Comparison of ENCODE assay signal across 22 cellular contexts in genomic region chr7:74068378-74069085, GRCh38. TPM values are rescaled to one million over a fixed set of nuclear protein-coding genes. Genes with fewer than 3 reads are reported as not detected.
DNase-seq lines count a peak whose midpoint lies in the region; ATAC-seq, FAIRE-seq and TF ChIP-seq lines count a peak whose summit lies in the region.
"Had no signal": no experiment of that assay in that cellular context is flagged by ENCODE, and none has a peak within 500 bp of the region (broad histone marks: within the 10 kb centered on the region; RNA-seq: fewer than 3 reads in every experiment).

No MANE protein-coding gene starts in this region.

- FAIRE-seq in H1 (lab: Jason Lieb, UNC) = no peak
- FAIRE-seq: A549, bronchial epithelial cell, small intestine had no signal

- H3K27ac ChIP-seq in H1 (ENCODE audit: low read depth, low read length) (no peak overlapping the region), aorta (ENCODE audit: low read depth in 1 of 2, low read length in 2 of 2) (peak overlapping the region in 1 of 2 donors; percentile 55)
- H3K27ac ChIP-seq: hepatocyte, PC-9, WERI-Rb-1 had no signal

- H3K9me3 Mint-ChIP-seq in nephron progenitor cell = no peaks in the 10 kb centered on the region
- H3K9me3 Mint-ChIP-seq: activated naive CD4-positive, alpha-beta T cell treated with anti-CD3 and anti-CD28 coated beads for 36 hours; activated T-helper 1 cell treated with anti-CD3 and anti-CD28 coated beads, Interleukin-12 subunit alpha, Interleukin-12 subunit beta, Interleukin-2, Interleukin-4 antibody, amounts not matched to agents 30 ng/mL and 10 ng/mL and 1 ng/mL, durations not matched to agents 14 hours and 24 hours and 36 hours; effector memory CD8-positive, alpha-beta T cell had no signal

- peaks cover 19% of the 10 kb centered on the region for H3K27me3 Mint-ChIP-seq in nephron progenitor cell (ENCODE audit: low read depth, poor library complexity)
- H3K27me3 Mint-ChIP-seq: effector memory CD8-positive, alpha-beta T cell had no signal

- no peak for TF ChIP-seq EP300 in H1 (IDR thresholded peaks at IDR 0.05; ENCODE audit: borderline replicate concordance in 1 of 2, low read depth in 2 of 2, low read length in 2 of 2)

- H4K91ac ChIP-seq in H1 (replicated peaks; ENCODE audit: insufficient read length, low read length) = no peak overlapping the region

- no peak overlapping the region for H3K4me3 Mint-ChIP-seq in nephron progenitor cell
- H3K4me3 Mint-ChIP-seq: activated naive CD4-positive, alpha-beta T cell treated with anti-CD3 and anti-CD28 coated beads for 36 hours; activated T-helper 1 cell treated with anti-CD3 and anti-CD28 coated beads, Interleukin-12 subunit alpha, Interleukin-12 subunit beta, Interleukin-2, Interleukin-4 antibody, amounts not matched to agents 30 ng/mL and 10 ng/mL and 1 ng/mL, durations not matched to agents 14 hours and 24 hours and 36 hours; effector memory CD8-positive, alpha-beta T cell; naive B cell had no signal

- no peak overlapping the region for H3K9ac ChIP-seq in H1 (replicated peaks in 1 of 4; ENCODE audit: extremely low read depth in 1 of 4, low read depth in 3 of 4, low read length in 3 of 4)

- no peak for TF ChIP-seq POLR2A in H1 (IDR thresholded peaks at IDR 0.05; ENCODE audit: control extremely low read depth in 1 of 2, low read depth in 2 of 2, low read length in 2 of 2)

- H3K56ac ChIP-seq in H1 (replicated peaks; ENCODE audit: insufficient read length, low read depth, low read length) = no peak overlapping the region

- TF ChIP-seq CTCF in H1 (IDR thresholded peaks at IDR 0.05; ENCODE audit: control extremely low read depth in 1 of 3, insufficient read depth in 1 of 3, low read depth in 1 of 3, low read length in 3 of 3) (no peak), nephron progenitor cell (IDR thresholded peaks at IDR 0.05) (no peak)

- H3K4me3 ChIP-seq in H1 (ENCODE audit: extremely low read depth in 1 of 4, insufficient read depth in 2 of 4, low read depth in 3 of 4, low read length in 4 of 4) (no peak overlapping the region), aorta (ENCODE audit: low read length in 2 of 2) (no peak overlapping the region)
- H3K4me3 ChIP-seq: A549, esophagus squamous epithelium, hepatocyte, PC-9, transverse colon had no signal

- no peaks in the 10 kb centered on the region for H3K79me1 ChIP-seq in H1 (ENCODE audit: low read depth, low read length)

- CTCF ChIA-PET in H1 (lab: Charles Lee; ENCODE audit: partially characterized antibody) = interaction anchor here (0.5 to 6.2 kb wide), 41 partner anchors 9 to 332 kb away, joined by 3 to 30 read pairs (median 5); partner anchors contain the start of genes LAT2 and LIMK1

- 0 out of 2 replicates have a peak overlapping the region, but pooled peaks have one; percentile 39 for H2BK12ac ChIP-seq in H1 (ENCODE audit: low read depth, low read length)

- intact Hi-C loops in left ventricle myocardium superior (cut with micrococcal nuclease) (no loop called here), cardiac septum (cut with DNase I) (loop anchor here (5.0 to 10.0 kb wide), 2 partner anchors 136 to 334 kb away; no protein-coding TSS in a partner anchor), aorta (cut with DNase I) (loop anchor here in 1 of 2 donors (1.0 to 10.0 kb wide), 3 partner anchors 26 to 316 kb away; no protein-coding TSS in a partner anchor)

- H3K23ac ChIP-seq in H1 (ENCODE audit: insufficient read length) = no peak overlapping the region

- H2BK5ac ChIP-seq in H1 (ENCODE audit: low read depth, low read length) = no peak overlapping the region

- H3K4me1 Mint-ChIP-seq in nephron progenitor cell = peaks cover 10% of the 10 kb centered on the region
- H3K4me1 Mint-ChIP-seq: naive B cell had no signal

- H3K36me3 ChIP-seq in H1 (ENCODE audit: control insufficient read depth in 2 of 4, insufficient read depth in 4 of 4, low read length in 3 of 4) (no peaks in the 10 kb centered on the region), aorta (ENCODE audit: control insufficient read depth in 1 of 2, insufficient read depth in 2 of 2, low read length in 1 of 2) (peaks cover 0 to 3% of the 10 kb centered on the region in 2 donors)
- H3K36me3 ChIP-seq: BE2C, transverse colon, WERI-Rb-1 had no signal

- H3K79me2 ChIP-seq in H1 (ENCODE audit: control insufficient read depth in 1 of 2, insufficient read depth in 2 of 2, low read length in 2 of 2) = no peaks in the 10 kb centered on the region
- H3K79me2 ChIP-seq: hepatocyte had no signal

- ATAC-seq in left ventricle myocardium superior = peak; percentile 2
- ATAC-seq in aorta (ENCODE audit: low FRiP score) = peak; percentile 26
- no peak for ATAC-seq in HG02571 (IDR thresholded peaks at IDR 0.05; ENCODE audit: unreplicated experiment)

- H3K18ac ChIP-seq in H1 (ENCODE audit: extremely low read depth, low read length) = no peak overlapping the region

- no peak overlapping the region for H3K4ac ChIP-seq in H1 (replicated peaks; ENCODE audit: insufficient read length, low read depth, low read length)

- peak overlapping the region; percentile 51 for H3K27ac Mint-ChIP-seq in nephron progenitor cell
- H3K27ac Mint-ChIP-seq: activated T-helper 1 cell treated with anti-CD3 and anti-CD28 coated beads, Interleukin-12 subunit alpha, Interleukin-12 subunit beta, Interleukin-2, Interleukin-4 antibody, amounts not matched to agents 30 ng/mL and 10 ng/mL and 1 ng/mL, durations not matched to agents 14 hours and 24 hours and 36 hours; effector memory CD8-positive, alpha-beta T cell had no signal

- H3K4me1 ChIP-seq in H1 (replicated peaks in 1 of 4; ENCODE audit: control insufficient read depth in 3 of 4, insufficient read depth in 4 of 4, low read length in 3 of 4) = peaks cover 0 to 11% (median 3%) of the 10 kb centered on the region in 4 experiments; a peak in 3 of 7 replicates
- H3K4me1 ChIP-seq in aorta (ENCODE audit: control insufficient read depth in 1 of 2, insufficient read depth in 2 of 2, low read length in 2 of 2) = no peaks in the 10 kb centered on the region
- H3K4me1 ChIP-seq: A549, BE2C, transverse colon had no signal

- 91% methylated on average over 17 of the region's 20 CpGs; no CpG with 5 or more reads in 1 of the 2 experiments for WGBS in H1 (ENCODE audit: extremely low coverage in 1 of 2, insufficient coverage in 1 of 2, insufficient read length in 1 of 2, insufficient replicate concordance in 2 of 2, low coverage in 1 of 2, low lambda C conversion rate in 2 of 2, missing lambda C conversion rate in 1 of 2), 2 experiments
- WGBS in aorta, 2 donors = 25 to 27% methylated on average over 20 of the region's 20 CpGs

- H3K23me2 ChIP-seq in H1 (ENCODE audit: low read depth, low read length) = peaks cover 2% of the 10 kb centered on the region; the same call in 1 of the 2 replicates

- H4K20me1 ChIP-seq in H1 (replicated peaks in 1 of 2; ENCODE audit: control insufficient read depth in 1 of 2, insufficient read depth in 2 of 2, low read length in 2 of 2) = no peaks in the 10 kb centered on the region

- no peak for DNase-seq in left ventricle myocardium superior
- no peak for DNase-seq in cardiac septum (ENCODE audit: low spot score)
- no peak for DNase-seq in H1 (ENCODE audit: low read depth in 1 of 2, low spot score in 2 of 2)
- no peak for DNase-seq in nephron progenitor cell
- DNase-seq in aorta = peak; percentile 56 to 76
- no peak for DNase-seq in HT-29 (ENCODE audit: low spot score)
- DNase-seq in HUDEP-2 (lab: John Stamatoyannopoulos, UW; ENCODE audit: unreplicated experiment in 76 of 76) = no peak
- DNase-seq: cortex of kidney had no signal

- H2AK5ac ChIP-seq in H1 (ENCODE audit: low read depth, low read length) = no peak overlapping the region

- POLR2A ChIA-PET in H1 (lab: Charles Lee; ENCODE audit: partially characterized antibody) = interaction anchor here (1.2 to 1.7 kb wide), 2 partner anchors 105 to 151 kb away, joined by 3 to 5 read pairs; partner anchors contain the start of gene EIF4H

- no peak overlapping the region for H2BK20ac ChIP-seq in H1 (ENCODE audit: low read length)

- H2BK120ac ChIP-seq in H1 (replicated peaks; ENCODE audit: low read depth, low read length) = no peak overlapping the region

- H2BK15ac ChIP-seq in H1 (ENCODE audit: low read length) = no peak overlapping the region

- H3K14ac ChIP-seq in H1 (ENCODE audit: insufficient read length) = no peak overlapping the region

- no peak for TF ChIP-seq RAD21 in H1 (IDR thresholded peaks at IDR 0.05 in 1 of 2, conservative IDR thresholded peaks at IDR 0.05 in 1 of 2; ENCODE audit: low read depth in 2 of 2, low read length in 2 of 2)

- H4K8ac ChIP-seq in H1 (ENCODE audit: extremely low read depth, insufficient read depth, low read length) = 0 out of 2 replicates have a peak overlapping the region, but pooled peaks have one; percentile 0

- H3K27me3 ChIP-seq in H1 (replicated peaks in 1 of 4; ENCODE audit: control insufficient read depth in 3 of 4, extremely low read depth in 1 of 4, insufficient read depth in 3 of 4, low read length in 3 of 4) (no peaks in the 10 kb centered on the region), aorta (ENCODE audit: control insufficient read depth in 1 of 2, insufficient read depth in 2 of 2, low read length in 1 of 2) (no peaks in the 10 kb centered on the region)
- H3K27me3 ChIP-seq: BE2C, esophagus squamous epithelium, hepatocyte, transverse colon had no signal

- H2AFZ ChIP-seq in H1 (ENCODE audit: low read length) = 0 out of 2 replicates have a peak overlapping the region, but pooled peaks have one; percentile 13
- H2AFZ ChIP-seq: hepatocyte, PC-9 had no signal

- H3K9me3 ChIP-seq in H1 (ENCODE audit: insufficient read depth in 2 of 2, low read depth in 1 of 2, low read length in 1 of 2) = no peaks in the 10 kb centered on the region
- no peaks in the 10 kb centered on the region for H3K9me3 ChIP-seq in aorta (ENCODE audit: control insufficient read depth, low read length)
- H3K9me3 ChIP-seq: A549, BE2C, esophagus squamous epithelium, transverse colon had no signal

- no peak overlapping the region for H4K5ac ChIP-seq in H1 (ENCODE audit: insufficient read length, low read depth, low read length)

- H3K36me3 Mint-ChIP-seq in nephron progenitor cell (ENCODE audit: low read depth) = no peaks in the 10 kb centered on the region
- H3K36me3 Mint-ChIP-seq: naive B cell had no signal

- H3K4me2 ChIP-seq in H1 (ENCODE audit: insufficient read depth in 1 of 2, low read depth in 2 of 2, low read length in 2 of 2) = no peak overlapping the region
- H3K4me2 ChIP-seq: hepatocyte, PC-9 had no signal

RNA-seq across cellular contexts. Expression of gene LIMK1, which starts 15.1 kb away (rescaled TPM):
- total RNA-seq in left ventricle myocardium superior (9.4 TPM), cardiac septum (13.6 TPM), aorta (10 to 100 TPM; 14.7 to 18.9 TPM)
- total RNA-seq in H1 (2021; fragmentation: NEBNext Ultra II Directional; extraction: Animal tissue kit (Norgen Biotek cat#: 25700)) = 92.1 and 93.5 TPM in 2 replicates
- polyA plus RNA-seq in H1 (2011; rRNA removed) (108 and 172 TPM in 2 replicates), aorta (1 to 10 TPM; 6.1 to 8.4 TPM)
- 82.7 TPM for polyA plus RNA-seq in H1 (2011; cell fraction: cytosol; rRNA removed)
- polyA plus RNA-seq in H1 (2011; cell fraction: nucleus; rRNA removed) = 129 TPM
- 63.0 to 88.9 TPM (median 81.1 TPM) in 4 replicates for polyA plus RNA-seq in H1 (2012, experiment 1 of 2)
- 77.4 TPM for polyA plus RNA-seq in H1 (2012, experiment 2 of 2)
- polyA plus RNA-seq in H1 (2013, experiment 1 of 2) = 44.8 TPM
- polyA plus RNA-seq in H1 (2013, experiment 2 of 2) = 46.9 TPM
- polyA minus RNA-seq in H1 (2011; rRNA and poly(A)+ RNA removed) = 72.5 and 119 TPM in 2 replicates
- 61.9 TPM for polyA minus RNA-seq in H1 (2011; cell fraction: cytosol; rRNA and poly(A)+ RNA removed)
- 34.6 TPM for polyA minus RNA-seq in H1 (2011; cell fraction: nucleus; rRNA and poly(A)+ RNA removed)
- total RNA-seq in HT-29 (2014; rRNA removed; shearing (Covaris generic)) = 27.4 and 37.8 TPM in 2 replicates

RNA-seq across cellular contexts. Expression of gene ELN, which starts 40.6 kb away (rescaled TPM):
- total RNA-seq in left ventricle myocardium superior = 29.0 TPM
- total RNA-seq in cardiac septum = 41.2 TPM
- total RNA-seq in H1 (2021; fragmentation: NEBNext Ultra II Directional; extraction: Animal tissue kit (Norgen Biotek cat#: 25700)) = 5.6 and 5.9 TPM in 2 replicates
- polyA plus RNA-seq in H1 (2011; rRNA removed) = 5.1 and 5.4 TPM in 2 replicates
- 3.2 TPM for polyA plus RNA-seq in H1 (2011; cell fraction: cytosol; rRNA removed)
- polyA plus RNA-seq in H1 (2011; cell fraction: nucleus; rRNA removed) = 7.8 TPM
- polyA plus RNA-seq in H1 (2012, experiment 1 of 2) = 2.2 to 4.9 TPM (median 4.4 TPM) in 4 replicates
- polyA plus RNA-seq in H1 (2012, experiment 2 of 2) = 3.7 TPM
- polyA plus RNA-seq in H1 (2013, experiment 1 of 2) = 4.6 TPM
- polyA plus RNA-seq in H1 (2013, experiment 2 of 2) = 5.6 TPM
- polyA minus RNA-seq in H1 (2011; rRNA and poly(A)+ RNA removed) = 1.2 TPM in 2 replicates
- polyA minus RNA-seq in H1 (2011; cell fraction: cytosol; rRNA and poly(A)+ RNA removed) = 1.4 TPM
- polyA minus RNA-seq in H1 (2011; cell fraction: nucleus; rRNA and poly(A)+ RNA removed) = 1.5 TPM
- total RNA-seq in aorta = 100 to 1,000 TPM; 556 to 836 TPM
- polyA plus RNA-seq in aorta = 1,000 to 10,000 TPM in 1 of 2 donors, 100 to 1,000 TPM in 1; 262 to 1,097 TPM
- total RNA-seq in HT-29 (2014; rRNA removed; shearing (Covaris generic)) = 0.03 and 0.10 TPM in 2 replicates
- total RNA-seq: activated T-helper 1 cell treated with anti-CD3 and anti-CD28 coated beads, Interleukin-12 subunit alpha, Interleukin-12 subunit beta, Interleukin-2, Interleukin-4 antibody, amounts not matched to agents 30 ng/mL and 10 ng/mL and 1 ng/mL, durations not matched to agents 14 hours and 24 hours and 36 hours had no signal

Comparison
In these comparisons a context has a peak if more than half of its experiments do, and no peak if none do; other contexts are left out.
1. DNase-seq: peak in aorta (2 of 2); none in left ventricle myocardium superior (single experiment), cardiac septum (single experiment), H1 (0 of 2), nephron progenitor cell (single experiment), HT-29 (single experiment) and HUDEP-2 (0 of 76).
2. RNA of gene ELN, which starts 40.6 kb away (total RNA-seq): 556 to 836 TPM in aorta; 41.2 TPM in cardiac septum (single experiment), 29.0 TPM in left ventricle myocardium superior (single experiment), 5.6 to 5.9 TPM in H1 and 0.03 to 0.10 TPM in HT-29; every median in the first group is over 10 times any median in the second.